8 cellular contexts compared by ENCODE assay signal in genomic region chr18:26226229-26227050, GRCh38. TPM values are rescaled to one million over a fixed set of nuclear protein-coding genes. Genes with fewer than 3 reads are reported as not detected.
A peak's percentile ranks its signal among the peaks of the same experiment; 100 is the strongest.
DNase-seq lines count a peak whose midpoint lies in the region; ATAC-seq and TF ChIP-seq lines count a peak whose summit lies in the region.

Gene TAF4B, plus strand, starts transcription at chr18:26226445. Its CDS starts 489 bp downstream, at chr18:26226934.

- H3K27ac ChIP-seq in PC-3 (ENCODE audit: low read length) (peak within 1 kb of the TSS; percentile 22), mucosa of rectum (ENCODE audit: low read depth in 2 of 2, low read length in 2 of 2) (peak within 1 kb of the TSS; percentile 62 to 80)

- H3K9ac ChIP-seq in PC-3 (ENCODE audit: low read length) (peak within 1 kb of the TSS; percentile 90), mucosa of rectum (ENCODE audit: low read depth in 1 of 2, low read length in 2 of 2) (peak within 1 kb of the TSS; percentile 75 to 82)

- no peaks in the 10 kb centered on the region for H3K9me2 ChIP-seq in PC-3 (replicated peaks; ENCODE audit: low read length)

- ATAC-seq in GM21528 (IDR thresholded peaks at IDR 0.05; ENCODE audit: low FRiP score, unreplicated experiment) (peak; percentile 89), PC-3 (peak; percentile 87)

- H3K4me3 ChIP-seq in PC-3 (ENCODE audit: low read length) (peak within 1 kb of the TSS; percentile 89), mucosa of rectum (ENCODE audit: low read length in 2 of 2) (peak within 1 kb of the TSS; percentile 81 to 85)

- H3K4me2 ChIP-seq in PC-3 (ENCODE audit: low read length), result peak within 1 kb of the TSS; percentile 83

- H3F3A ChIP-seq in PC-3 (ENCODE audit: low read length, unreplicated experiment), result no peaks in the 10 kb centered on the region

- TF ChIP-seq POLR2A in erythroblast (IDR thresholded peaks at IDR 0.05; ENCODE audit: low read length), result peak; percentile 83

- peaks cover 29% of the 10 kb centered on the region; the same call in 1 of the 2 replicates for H4K20me1 ChIP-seq in PC-3 (ENCODE audit: low read length)

- DNase-seq in DMS153 (lab: John Stamatoyannopoulos, UW), result peak; percentile 66
- peak; percentile 30 for DNase-seq in HuH-7.5 (ENCODE audit: low spot score)
- DNase-seq in PC-3, result peak; percentile 95
- peak; percentile 94 for DNase-seq in activated T-cell treated with anti-CD3 and anti-CD28 coated beads for 48 hours (ENCODE audit: low read depth)
- DNase-seq in erythroblast (lab: John Stamatoyannopoulos, UW), result peak; percentile 95 to 98
- peak; percentile 86 to 87 for DNase-seq in stimulated activated CD8-positive, alpha-beta memory T cell treated with anti-CD3 and anti-CD28 coated beads, Interleukin-4, amount 100 ng/mL, for 4 hours (ENCODE audit: low read depth in 2 of 2, low spot score in 1 of 2)

- no peak for TF ChIP-seq CTCF in PC-3 (conservative IDR thresholded peaks at IDR 0.05; ENCODE audit: low read depth, low read length)

- CTCF ChIA-PET in PC-3 (lab: Charles Lee), result no interaction called here

- BruUV-seq in PC-3 (replicated peaks; lab: Mats Ljungman, UMichigan), result no TSS peak

- H3K27me3 ChIP-seq in PC-3 (ENCODE audit: low read length), result no peaks in the 10 kb centered on the region
- H3K27me3 ChIP-seq in mucosa of rectum (ENCODE audit: control insufficient read depth in 2 of 2, insufficient read depth in 2 of 2, low read length in 2 of 2), result no peaks in the 10 kb centered on the region

- intact Hi-C loops in PC-3 (cut with micrococcal nuclease), result loop anchor here (2.0 kb wide), 1 partner anchor 138 kb away; no protein-coding TSS in a partner anchor

- POLR2A ChIA-PET in PC-3 (lab: Charles Lee; ENCODE audit: unreplicated experiment), result no interaction called here

- H3K9me3 ChIP-seq in PC-3 (ENCODE audit: low read length), result no peaks in the 10 kb centered on the region
- no peaks in the 10 kb centered on the region for H3K9me3 ChIP-seq in mucosa of rectum (ENCODE audit: control insufficient read depth in 2 of 2, low read length in 2 of 2)

- H3K4me1 ChIP-seq in PC-3 (ENCODE audit: insufficient read depth, low read length), result peaks cover 19% of the 10 kb centered on the region; the same call in 1 of the 2 replicates
- H3K4me1 ChIP-seq in mucosa of rectum (ENCODE audit: control insufficient read depth in 2 of 2, insufficient read depth in 2 of 2, low read length in 2 of 2), result peaks cover 5 to 12% of the 10 kb centered on the region in 2 donors

- peaks cover 37% of the 10 kb centered on the region for H3K79me2 ChIP-seq in PC-3 (ENCODE audit: low read length)

- peak within 1 kb of the TSS; percentile 83 for H2AFZ ChIP-seq in PC-3 (ENCODE audit: low read length)

- H3K36me3 ChIP-seq in PC-3 (ENCODE audit: low read depth, low read length), result no peaks in the 10 kb centered on the region
- no peaks in the 10 kb centered on the region for H3K36me3 ChIP-seq in mucosa of rectum (ENCODE audit: control insufficient read depth in 2 of 2, insufficient read depth in 2 of 2, low read length in 2 of 2)

RNA-seq across cellular contexts. Expression of gene TAF4B, which starts in this region (rescaled TPM):
- 8.3 and 13.0 TPM in 2 replicates for total RNA-seq in PC-3 (2014; rRNA removed)

Comparison
In these comparisons a context has a peak if more than half of its experiments do, and no peak if none do; other contexts are left out.
1. Peak in every context shown above with its lines: DNase-seq, ATAC-seq, H3K4me3 ChIP-seq and H3K27ac ChIP-seq.
2. DNase-seq: peak in every context shown above with its lines; median percentile 96 in erythroblast; 95 in PC-3; 94 in activated T-cell treated with anti-CD3 and anti-CD28 coated beads for 48 hours; 86 in stimulated activated CD8-positive, alpha-beta memory T cell treated with anti-CD3 and anti-CD28 coated beads, Interleukin-4, amount 100 ng/mL, for 4 hours; 66 in DMS153; 30 in HuH-7.5.